Comparison of ENCODE assay signal across 8 cellular contexts in the genomic region with DNA sequence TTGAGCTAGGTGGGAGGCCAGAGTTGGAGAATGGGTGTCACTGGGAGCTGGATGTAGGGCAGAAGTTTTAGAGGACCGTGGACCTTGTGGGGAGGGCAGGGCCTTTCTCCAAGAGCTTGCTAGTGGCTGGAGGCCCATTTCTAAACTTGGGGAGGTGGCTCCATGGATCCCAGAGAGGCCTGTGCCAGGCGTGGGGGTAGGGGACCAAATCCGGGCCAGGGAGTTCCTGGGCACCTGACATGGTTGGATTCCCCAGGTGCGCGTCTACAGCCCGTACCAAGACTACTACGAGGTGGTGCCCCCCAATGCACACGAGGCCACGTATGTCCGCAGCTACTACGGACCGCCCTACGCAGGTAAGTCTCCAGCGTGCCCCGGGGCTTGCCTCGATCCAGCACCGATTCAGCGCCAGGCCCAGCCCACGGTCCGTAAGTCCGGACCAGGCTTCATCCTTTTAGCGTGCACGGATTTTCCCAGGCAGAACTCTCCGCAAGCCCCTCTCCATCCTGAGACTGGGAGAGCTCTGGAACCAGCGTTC. TPM values are rescaled to one million over a fixed set of nuclear protein-coding genes. Genes with fewer than 3 reads are reported as not detected.
DNase-seq lines count a peak whose midpoint lies in the region; ATAC-seq and TF ChIP-seq lines count a peak whose summit lies in the region.

No MANE protein-coding gene starts in this region.

- no peak for DNase-seq in endothelial cell (ENCODE audit: low spot score)
- DNase-seq in osteoblast (ENCODE audit: insufficient read length, low spot score, missing footprints): no peak
- DNase-seq in effector CD4-positive, alpha-beta T cell: no peak
- no peak for DNase-seq in C1 segment of cervical spinal cord (lab: John Stamatoyannopoulos, UW)

- H3K27ac ChIP-seq in BLaER1 (no peak overlapping the region), HUES48 (ENCODE audit: low read depth, low read length) (no peak overlapping the region), osteoblast (ENCODE audit: low read depth, low read length) (no peak overlapping the region)

- no peaks in the 10 kb centered on the region for H3K9me3 Mint-ChIP-seq in endothelial cell (ENCODE audit: unreplicated experiment)

- no peaks in the 10 kb centered on the region for H3K36me3 ChIP-seq in BLaER1
- no peaks in the 10 kb centered on the region; the same call in 1 of the 2 replicates for H3K36me3 ChIP-seq in HUES48 (ENCODE audit: control insufficient read depth, insufficient read depth, low read length)
- H3K36me3 ChIP-seq in osteoblast (ENCODE audit: insufficient read depth, low read length): no peaks in the 10 kb centered on the region

- H3K9me3 ChIP-seq in BLaER1: no peaks in the 10 kb centered on the region
- no peaks in the 10 kb centered on the region for H3K9me3 ChIP-seq in HUES48 (ENCODE audit: control insufficient read depth, insufficient read depth, low read length)
- H3K9me3 ChIP-seq in osteoblast (ENCODE audit: low read depth, low read length): no peaks in the 10 kb centered on the region

- no peaks in the 10 kb centered on the region for H3K27me3 ChIP-seq in BLaER1
- H3K27me3 ChIP-seq in HUES48 (ENCODE audit: control insufficient read depth, insufficient read depth, low read length): peaks cover 29% of the 10 kb centered on the region
- no peaks in the 10 kb centered on the region for H3K27me3 ChIP-seq in osteoblast (ENCODE audit: insufficient read depth, low read length)

- no peak for TF ChIP-seq CTCF in endothelial cell (IDR thresholded peaks at IDR 0.05; ENCODE audit: unreplicated experiment)
- no peak for TF ChIP-seq CTCF in osteoblast (IDR thresholded peaks at IDR 0.05; ENCODE audit: extremely low read depth, low read depth, low read length)

- peak overlapping the region; percentile 92 for H2AFZ ChIP-seq in osteoblast (ENCODE audit: low read length)

- no peak overlapping the region for H3K4me3 Mint-ChIP-seq in endothelial cell (ENCODE audit: unreplicated experiment)

- peaks cover 37% of the 10 kb centered on the region for H3K4me1 Mint-ChIP-seq in endothelial cell (ENCODE audit: unreplicated experiment)

- H3K9ac ChIP-seq in BLaER1 (no peak overlapping the region), HUES48 (ENCODE audit: low read depth, low read length) (no peak overlapping the region)

- H3K27ac Mint-ChIP-seq in endothelial cell (ENCODE audit: unreplicated experiment): peak overlapping the region; percentile 9

- peak overlapping the region; percentile 44 for H3K4me3 ChIP-seq in BLaER1
- 0 out of 2 replicates have a peak overlapping the region, but pooled peaks have one; percentile 9 for H3K4me3 ChIP-seq in HUES48 (ENCODE audit: low read depth, low read length)
- H3K4me3 ChIP-seq in osteoblast (ENCODE audit: insufficient read depth, low read length): peak overlapping the region; percentile 72

- peaks cover 13% of the 10 kb centered on the region for H3K27me3 Mint-ChIP-seq in endothelial cell (ENCODE audit: unreplicated experiment)

- H3K4me2 ChIP-seq in BLaER1 (peak overlapping the region; percentile 72), osteoblast (ENCODE audit: insufficient read depth, low read length) (peak overlapping the region; percentile 94)

- no peaks in the 10 kb centered on the region for H3K79me2 ChIP-seq in osteoblast (ENCODE audit: insufficient read depth, low read length)

- ATAC-seq in HG02870 (IDR thresholded peaks at IDR 0.05; ENCODE audit: unreplicated experiment): no peak
- ATAC-seq in HG02588 (IDR thresholded peaks at IDR 0.05; ENCODE audit: unreplicated experiment): no peak

- H3K36me3 Mint-ChIP-seq in endothelial cell (ENCODE audit: low read depth, unreplicated experiment): no peaks in the 10 kb centered on the region

- H4K20me1 ChIP-seq in BLaER1 (no peaks in the 10 kb centered on the region), osteoblast (ENCODE audit: insufficient read depth, low read length) (no peaks in the 10 kb centered on the region)

- H3K4me1 ChIP-seq in BLaER1: peaks cover 33% of the 10 kb centered on the region
- H3K4me1 ChIP-seq in HUES48 (ENCODE audit: control insufficient read depth, insufficient read depth, low read length): peaks cover 10% of the 10 kb centered on the region; the same call in 1 of the 2 replicates
- H3K4me1 ChIP-seq in osteoblast (ENCODE audit: insufficient read depth, low read length): peaks cover 14% of the 10 kb centered on the region

RNA-seq across cellular contexts. Expression of a gene that starts 14.2 kb away (rescaled TPM):
- 16.9 TPM for total RNA-seq in endothelial cell (ENCODE audit: unreplicated experiment)
- 0.36 and 1.8 TPM in 2 replicates for total RNA-seq in osteoblast

Comparison
In these comparisons a context has a peak if more than half of its experiments do, and no peak if none do; other contexts are left out.
1. H3K4me3 ChIP-seq: peak in every context shown above with its lines; median percentile 72 in osteoblast; 44 in BLaER1; 9 in HUES48.